14 cellular contexts compared by ENCODE assay signal in genomic region chr20:59603727-59604608, GRCh38. TPM values are rescaled to one million over a fixed set of nuclear protein-coding genes. Genes with fewer than 3 reads are reported as not detected.
DNase-seq lines count a peak whose midpoint lies in the region; ATAC-seq and TF ChIP-seq lines count a peak whose summit lies in the region.
"Had no signal": no experiment of that assay in that cellular context is flagged by ENCODE, and none has a peak within 500 bp of the region (broad histone marks: within the 10 kb centered on the region; RNA-seq: fewer than 3 reads in every experiment).

TSS of gene PHACTR3 (plus strand) at chr20:59604540. CDS start at chr20:59605015, 475 bp downstream.

- DNase-seq in DMS79 treated with DMSO at 0.1 percent for 48 hours (lab: John Stamatoyannopoulos, UW) (peak; percentile 55), NCI-H2227 treated with DMSO at 0.1 percent for 48 hours (lab: John Stamatoyannopoulos, UW) (peak; percentile 65), esophagus squamous epithelium (lab: John Stamatoyannopoulos, UW) (no peak), occipital lobe (lab: John Stamatoyannopoulos, UW) (peak; percentile 65), MG63 (no peak), NCI-H2081 (lab: John Stamatoyannopoulos, UW) (no peak), EL (no peak)
- DNase-seq: activated naive CD4-positive, alpha-beta T cell; CD4-positive, alpha-beta T cell; effector CD4-positive, alpha-beta T cell; NCI-H2081 treated with DMSO at 0.1 percent for 48 hours had no signal

- peak within 1 kb of the TSS in 3 of 4 donors; percentile 25 to 52 (median 33) for H3K4me3 ChIP-seq in esophagus squamous epithelium
- H3K4me3 ChIP-seq in MG63, result no peak within 1 kb of the TSS

- H3K36me3 ChIP-seq in esophagus squamous epithelium, result no peaks in the 10 kb centered on the region
- H3K36me3 ChIP-seq in MG63, result no peaks in the 10 kb centered on the region

- H3K27me3 ChIP-seq in esophagus squamous epithelium, result peaks cover 7 to 98% (median 26%) of the 10 kb centered on the region in 4 donors
- no peaks in the 10 kb centered on the region for H3K27me3 ChIP-seq in MG63

- TF ChIP-seq CTCF in esophagus squamous epithelium (IDR thresholded peaks at IDR 0.05), result no peak

- peak within 1 kb of the TSS in 1 of 4 donors; percentile 21 for H3K27ac ChIP-seq in esophagus squamous epithelium

- 4 to 5% methylated on average over 3 to 7 of the region's 40 CpGs for WGBS in esophagus squamous epithelium, 2 donors

- H3K4me1 ChIP-seq in esophagus squamous epithelium, result peaks cover 0 to 20% (median 4%) of the 10 kb centered on the region in 3 donors

- ATAC-seq in HG03520 (IDR thresholded peaks at IDR 0.05; ENCODE audit: unreplicated experiment), result no peak

- H3K9me3 ChIP-seq in esophagus squamous epithelium (no peaks in the 10 kb centered on the region), MG63 (no peaks in the 10 kb centered on the region)

- TF ChIP-seq POLR2A in esophagus squamous epithelium (IDR thresholded peaks at IDR 0.05), result no peak

- intact Hi-C loops in esophagus squamous epithelium (cut with DNase I), result no loop called here

RNA-seq across cellular contexts. Expression of gene PHACTR3, which starts in this region (rescaled TPM):
- total RNA-seq in esophagus squamous epithelium (1 to 10 TPM in 1 of 4 donors, under 1 TPM in 3; 0.13 to 2.5 (median 0.32) TPM), occipital lobe (42.1 TPM)
- total RNA-seq in MG63 (2014; rRNA removed; shearing (Covaris generic); ENCODE audit: low replicate concordance), result not detected in 2 replicates
- total RNA-seq: CD4-positive, alpha-beta T cell; HT1080; osteocyte had no signal

Comparison
In these comparisons a context has a peak if more than half of its experiments do, and no peak if none do; other contexts are left out.
1. RNA of gene PHACTR3 (total RNA-seq): 42.1 TPM in occipital lobe (single experiment); 0.13 to 2.5 TPM in esophagus squamous epithelium and not detected in MG63; every median in the first group is over 10 times any median in the second.
2. DNase-seq: peak in DMS79 treated with DMSO at 0.1 percent for 48 hours (single experiment), NCI-H2227 treated with DMSO at 0.1 percent for 48 hours (single experiment) and occipital lobe (single experiment); none in esophagus squamous epithelium (single experiment), MG63 (single experiment), NCI-H2081 (0 of 2) and EL (single experiment).